9 cellular contexts compared by ENCODE assay signal in genomic region chr11:5282652-5283051, GRCh38. TPM values are rescaled to one million over a fixed set of nuclear protein-coding genes. Genes with fewer than 3 reads are reported as not detected.
"Had no signal": no experiment of that assay in that cellular context is flagged by ENCODE, and none has a peak within 500 bp of the region (broad histone marks: within the 10 kb centered on the region; RNA-seq: fewer than 3 reads in every experiment).

No MANE protein-coding gene starts in this region.

- FAIRE-seq: G401.6, GM12878, GM12891, GM12892, GM18507, GM19239 had no signal

- ATAC-seq: GM12878 had no signal

- DNase-seq: GDM1, GF-D8 had no signal

- H3K4me3 ChIP-seq: GM12878 had no signal

RNA-seq across cellular contexts. Expression of gene HBE1, which starts 12.9 kb away (rescaled TPM):
- total RNA-seq: G401 had no signal

RNA-seq across cellular contexts. Expression of gene OR51B4, which starts 19.1 kb away (rescaled TPM):
- total RNA-seq: G401 had no signal

RNA-seq across cellular contexts. Expression of gene HBG2, which starts 28.1 kb away (rescaled TPM):
- total RNA-seq: G401 had no signal

RNA-seq across cellular contexts. Expression of gene HBG1, which starts 33.0 kb away (rescaled TPM):
- total RNA-seq: G401 had no signal

RNA-seq across cellular contexts. Expression of gene OR51B2, which starts 41.4 kb away (rescaled TPM):
- total RNA-seq: G401, GM12878 had no signal
